Comparison of ENCODE assay signal across 1 cellular context in genomic region chr20:33566781-33567603, GRCh38.
TF ChIP-seq lines count a peak whose summit lies in the region.

No MANE protein-coding gene starts in this region.

TF ChIP-seq in IMR-90, 13 proteins besides CTCF, POLR2A, EP300 and RAD21:
- TF ChIP-seq USF2 (IDR thresholded peaks at IDR 0.05; ENCODE audit: low read depth, low read length): no peak
- TF ChIP-seq SMC3 (IDR thresholded peaks at IDR 0.05; ENCODE audit: low read depth, low read length): no peak
- no peak for TF ChIP-seq RFX5 (IDR thresholded peaks at IDR 0.05; ENCODE audit: low read depth, low read length)
- no peak for TF ChIP-seq MAZ (IDR thresholded peaks at IDR 0.05; ENCODE audit: borderline replicate concordance, low read depth, low read length)
- no peak for TF ChIP-seq CHD1 (IDR thresholded peaks at IDR 0.05; ENCODE audit: low read depth, low read length)
- TF ChIP-seq NFE2L2 (IDR thresholded peaks at IDR 0.05; ENCODE audit: low read depth, low read length): no peak
- TF ChIP-seq FOS (IDR thresholded peaks at IDR 0.05; ENCODE audit: low read depth, low read length): no peak
- no peak for TF ChIP-seq ELK1 (IDR thresholded peaks at IDR 0.05; ENCODE audit: borderline replicate concordance, low read depth, low read length)
- TF ChIP-seq MXI1 (IDR thresholded peaks at IDR 0.05; ENCODE audit: borderline replicate concordance, low read depth, low read length): no peak
- no peak for TF ChIP-seq CEBPB (IDR thresholded peaks at IDR 0.05; ENCODE audit: low read depth, low read length)
